8 cellular contexts compared by ENCODE assay signal in the genomic region with DNA sequence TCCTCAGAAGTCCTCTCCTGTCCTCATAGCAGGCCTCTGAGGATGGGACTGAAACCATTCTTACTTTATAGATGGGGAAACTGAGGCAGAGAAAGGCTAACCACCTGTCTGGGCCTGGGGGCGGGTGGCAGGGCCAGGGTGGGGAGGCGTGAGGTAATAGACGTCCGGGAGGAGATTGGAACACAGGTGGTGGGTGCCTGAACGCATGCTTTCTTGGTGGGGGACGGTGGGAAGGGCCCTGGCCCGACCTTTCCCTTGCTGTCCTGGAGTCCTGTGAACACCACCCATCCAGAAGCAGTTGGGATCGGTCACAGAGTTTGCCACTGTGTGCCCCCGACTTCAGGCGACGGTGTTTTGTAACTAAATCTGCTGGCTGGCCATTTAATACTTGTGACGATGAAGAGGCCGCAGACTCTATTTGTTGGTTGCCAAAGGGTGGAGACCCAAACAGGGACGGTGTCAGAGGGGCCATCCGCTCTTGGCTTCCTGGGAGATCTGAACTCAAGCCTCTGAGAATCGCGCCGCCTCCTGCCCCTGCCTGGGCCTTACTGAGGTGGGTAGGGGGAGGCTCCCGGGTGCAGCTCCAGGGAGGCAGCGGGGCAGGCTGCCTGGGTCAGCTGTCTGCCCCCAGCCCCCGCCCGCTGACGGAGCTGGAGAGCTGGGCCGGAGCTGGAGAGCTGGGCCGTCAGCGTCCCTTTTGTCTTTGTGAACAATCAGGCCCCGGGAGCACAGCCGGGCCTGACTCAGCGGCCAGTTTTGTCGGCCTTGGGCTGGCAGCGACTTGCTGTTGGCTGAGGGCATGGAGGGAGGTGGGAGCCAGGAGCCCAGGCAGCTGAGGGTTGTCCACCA. TPM values are rescaled to one million over a fixed set of nuclear protein-coding genes. Genes with fewer than 3 reads are reported as not detected.
A peak's percentile ranks its signal among the peaks of the same experiment; 100 is the strongest.
DNase-seq lines count a peak whose midpoint lies in the region; ATAC-seq, FAIRE-seq and TF ChIP-seq lines count a peak whose summit lies in the region.

No MANE protein-coding gene starts in this region.

- peak overlapping the region; percentile 55 for H3K27ac Mint-ChIP-seq in astrocyte (ENCODE audit: unreplicated experiment)

- in situ Hi-C loops in ACHN (cut with HindIII; ENCODE audit: low pct_ligation_motif_present, low pct_unique_long_range_greater_than_20kb, low sequenced_read_pairs), result no loop called here

- H3K27me3 ChIP-seq in HUES48 (ENCODE audit: control insufficient read depth, insufficient read depth, low read length) (no peaks in the 10 kb centered on the region), astrocyte (ENCODE audit: insufficient read depth, low read length) (no peaks in the 10 kb centered on the region), right atrium auricular region (no peaks in the 10 kb centered on the region), rectal smooth muscle tissue (ENCODE audit: control insufficient read depth, insufficient read depth, low read length) (no peaks in the 10 kb centered on the region)

- no peak for ATAC-seq in GM18873 (IDR thresholded peaks at IDR 0.05; ENCODE audit: low FRiP score, unreplicated experiment)
- ATAC-seq in HG03139 (IDR thresholded peaks at IDR 0.05; ENCODE audit: unreplicated experiment), result no peak

- peaks cover 33% of the 10 kb centered on the region for H3K4me1 Mint-ChIP-seq in astrocyte (ENCODE audit: low read depth, unreplicated experiment)

- no peaks in the 10 kb centered on the region for H3K9me3 Mint-ChIP-seq in astrocyte (ENCODE audit: unreplicated experiment)

- H3K9me3 ChIP-seq in HUES48 (ENCODE audit: control insufficient read depth, insufficient read depth, low read length) (no peaks in the 10 kb centered on the region), astrocyte (ENCODE audit: insufficient read depth, low read depth, low read length) (no peaks in the 10 kb centered on the region), right atrium auricular region (no peaks in the 10 kb centered on the region)

- H3K79me2 ChIP-seq in astrocyte (ENCODE audit: insufficient read depth, low read length), result peaks cover 70% of the 10 kb centered on the region

- no peak overlapping the region for H3K4me3 ChIP-seq in HUES48 (ENCODE audit: low read depth, low read length)
- H3K4me3 ChIP-seq in astrocyte (ENCODE audit: insufficient read depth, low read depth, low read length), result no peak overlapping the region
- peak overlapping the region; percentile 17 to 79 for H3K4me3 ChIP-seq in right atrium auricular region
- peak overlapping the region; percentile 83 for H3K4me3 ChIP-seq in rectal smooth muscle tissue (ENCODE audit: low read length)

- H3K27me3 Mint-ChIP-seq in astrocyte (ENCODE audit: low read depth, unreplicated experiment), result no peaks in the 10 kb centered on the region

- peaks cover 71% of the 10 kb centered on the region for H3K36me3 ChIP-seq in HUES48 (ENCODE audit: control insufficient read depth, insufficient read depth, low read length)
- no peaks in the 10 kb centered on the region for H3K36me3 ChIP-seq in astrocyte (ENCODE audit: insufficient read depth, low read length)
- H3K36me3 ChIP-seq in right atrium auricular region, result peaks cover 46% of the 10 kb centered on the region
- H3K36me3 ChIP-seq in rectal smooth muscle tissue (ENCODE audit: control insufficient read depth, insufficient read depth, low read length), result peaks cover 18% of the 10 kb centered on the region

- peaks cover 22% of the 10 kb centered on the region for H3K4me1 ChIP-seq in HUES48 (ENCODE audit: control insufficient read depth, insufficient read depth, low read length)
- H3K4me1 ChIP-seq in astrocyte (ENCODE audit: insufficient read depth, low read length), result peaks cover 32% of the 10 kb centered on the region
- H3K4me1 ChIP-seq in right atrium auricular region, result peaks cover 3 to 90% of the 10 kb centered on the region in 2 donors
- peaks cover 69% of the 10 kb centered on the region for H3K4me1 ChIP-seq in rectal smooth muscle tissue (ENCODE audit: control insufficient read depth, insufficient read depth, low read length)

- peak overlapping the region; percentile 66 for H3K4me2 ChIP-seq in astrocyte (ENCODE audit: low read length)

- no peak for FAIRE-seq in astrocyte (lab: Jason Lieb, UNC)

- peak overlapping the region; percentile 68 for H3K27ac ChIP-seq in HUES48 (ENCODE audit: low read depth, low read length)
- H3K27ac ChIP-seq in astrocyte (ENCODE audit: low read depth, low read length), result peak overlapping the region; percentile 38
- H3K27ac ChIP-seq in right atrium auricular region, result peak overlapping the region; percentile 92 to 96
- H3K27ac ChIP-seq in rectal smooth muscle tissue (ENCODE audit: low read depth, low read length), result peak overlapping the region; percentile 90

- H3K4me3 Mint-ChIP-seq in astrocyte (ENCODE audit: unreplicated experiment), result peak overlapping the region; percentile 47

- TF ChIP-seq CTCF in astrocyte (IDR thresholded peaks at IDR 0.05; ENCODE audit: insufficient read depth, low read depth, low read length), result no peak
- no peak for TF ChIP-seq CTCF in right atrium auricular region (IDR thresholded peaks at IDR 0.05)

- H2AFZ ChIP-seq in astrocyte (ENCODE audit: low read depth, low read length), result peak overlapping the region; percentile 57

- no peak overlapping the region for H3K9ac ChIP-seq in HUES48 (ENCODE audit: low read depth, low read length)
- H3K9ac ChIP-seq in astrocyte (ENCODE audit: low read length), result peak overlapping the region; percentile 68
- H3K9ac ChIP-seq in rectal smooth muscle tissue (ENCODE audit: low read length), result no peak overlapping the region

- DNase-seq in astrocyte (ENCODE audit: low read depth) (peak; percentile 80), right atrium auricular region (ENCODE audit: low spot score) (peak; percentile 88), ACHN (no peak), NCI-H1105 (lab: John Stamatoyannopoulos, UW) (no peak)

- peaks cover 24% of the 10 kb centered on the region for H3K36me3 Mint-ChIP-seq in astrocyte (ENCODE audit: low read depth, unreplicated experiment)

- H4K20me1 ChIP-seq in astrocyte (ENCODE audit: insufficient read depth, low read length), result peaks cover 64% of the 10 kb centered on the region

RNA-seq across cellular contexts. Expression of gene RBM38, which starts 4.1 kb away (rescaled TPM):
- total RNA-seq in astrocyte (33.8 and 43.5 TPM in 2 replicates), right atrium auricular region (100 to 1,000 TPM; 127 to 151 TPM)

RNA-seq across cellular contexts. Expression of gene RAE1, which starts 44.3 kb away (rescaled TPM):
- 29.2 and 31.1 TPM in 2 replicates for total RNA-seq in astrocyte
- 10 to 100 TPM; 11.6 to 11.8 TPM for total RNA-seq in right atrium auricular region

Comparison
In these comparisons a context has a peak if more than half of its experiments do, and no peak if none do; other contexts are left out.
1. H3K27ac ChIP-seq: peak in every context shown above with its lines; median percentile 94 in right atrium auricular region; 90 in rectal smooth muscle tissue; 68 in HUES48; 38 in astrocyte.
2. H3K4me3 ChIP-seq: peak in right atrium auricular region (2 of 2) and rectal smooth muscle tissue (single experiment); none in HUES48 (single experiment) and astrocyte (single experiment).
3. DNase-seq: peak in astrocyte (single experiment) and right atrium auricular region (single experiment); none in ACHN (single experiment) and NCI-H1105 (single experiment).